9 cellular contexts compared by ENCODE assay signal in genomic region chr6:158655569-158656450, GRCh38. TPM values are rescaled to one million over a fixed set of nuclear protein-coding genes. Genes with fewer than 3 reads are reported as not detected.
A peak's percentile ranks its signal among the peaks of the same experiment; 100 is the strongest.
DNase-seq lines count a peak whose midpoint lies in the region; ATAC-seq and TF ChIP-seq lines count a peak whose summit lies in the region.
"Had no signal": no experiment of that assay in that cellular context is flagged by ENCODE, and none has a peak within 500 bp of the region (broad histone marks: within the 10 kb centered on the region; RNA-seq: fewer than 3 reads in every experiment).

No MANE protein-coding gene starts in this region.

- H3K27ac Mint-ChIP-seq in immature natural killer cell = peak overlapping the region; percentile 98 to 100 (median 100)

- H3K4me1 ChIP-seq in SJCRH30 = peaks cover 25% of the 10 kb centered on the region
- H3K4me1 ChIP-seq in upper lobe of left lung = peaks cover 19 to 45% (median 36%) of the 10 kb centered on the region in 4 donors
- no peaks in the 10 kb centered on the region for H3K4me1 ChIP-seq in Karpas-422 (ENCODE audit: low read length)
- H3K4me1 ChIP-seq: ascending aorta had no signal

- H3K9me2 ChIP-seq in Karpas-422 (replicated peaks; ENCODE audit: insufficient read depth, low read length) = no peaks in the 10 kb centered on the region

- H3K4me2 ChIP-seq in Karpas-422 (ENCODE audit: low read depth, low read length, poor library complexity, severe bottlenecking) = no peak overlapping the region

- no peak for ATAC-seq in activated T-cell treated with anti-CD3 and anti-CD28 coated beads, Interleukin-2, amount 50 U/mL, for 4 hours
- ATAC-seq in upper lobe of left lung (ENCODE audit: low FRiP score in 2 of 2) (peak; percentile 11 to 72), GM18858 (IDR thresholded peaks at IDR 0.05; ENCODE audit: unreplicated experiment) (no peak)

- H3K27ac ChIP-seq in SJCRH30 (peak overlapping the region; percentile 28; the same call in 1 of the 2 replicates), upper lobe of left lung (peak overlapping the region; percentile 70 to 90 (median 80)), Karpas-422 (ENCODE audit: low read length) (no peak overlapping the region)
- H3K27ac ChIP-seq: ascending aorta had no signal

- H3K36me3 ChIP-seq in SJCRH30 = no peaks in the 10 kb centered on the region
- no peaks in the 10 kb centered on the region for H3K36me3 ChIP-seq in upper lobe of left lung
- H3K36me3 ChIP-seq in Karpas-422 (ENCODE audit: insufficient read depth, low read length) = no peaks in the 10 kb centered on the region
- H3K36me3 ChIP-seq: ascending aorta had no signal

- H3K4me3 Mint-ChIP-seq in activated T-cell treated with anti-CD3 and anti-CD28 coated beads, Interleukin-2, amount 50 U/mL, for 4 hours = peak overlapping the region; percentile 78
- peak overlapping the region; percentile 78 to 87 (median 86) for H3K4me3 Mint-ChIP-seq in immature natural killer cell

- H3K4me3 ChIP-seq in SJCRH30 = no peak overlapping the region
- H3K4me3 ChIP-seq in upper lobe of left lung = no peak overlapping the region
- no peak overlapping the region for H3K4me3 ChIP-seq in Karpas-422 (ENCODE audit: low read length)
- H3K4me3 ChIP-seq: ascending aorta had no signal

- H3K36me3 Mint-ChIP-seq in activated T-cell treated with anti-CD3 and anti-CD28 coated beads, Interleukin-2, amount 50 U/mL, for 4 hours (ENCODE audit: insufficient read depth) = peaks cover 36% of the 10 kb centered on the region
- H3K36me3 Mint-ChIP-seq in immature natural killer cell = peaks cover 14 to 20% (median 18%) of the 10 kb centered on the region in 3 donors

- no peaks in the 10 kb centered on the region for H3K27me3 Mint-ChIP-seq in activated T-cell treated with anti-CD3 and anti-CD28 coated beads, Interleukin-2, amount 50 U/mL, for 4 hours (ENCODE audit: low read depth)
- peaks cover 20 to 45% (median 34%) of the 10 kb centered on the region in 3 donors for H3K27me3 Mint-ChIP-seq in immature natural killer cell (ENCODE audit: low read depth in 3 of 3)

- TF ChIP-seq POLR2A in upper lobe of left lung (IDR thresholded peaks at IDR 0.05) = no peak

- no peaks in the 10 kb centered on the region for H3K27me3 ChIP-seq in SJCRH30
- H3K27me3 ChIP-seq in upper lobe of left lung = no peaks in the 10 kb centered on the region
- H3K27me3 ChIP-seq in Karpas-422 (ENCODE audit: low read length) = no peaks in the 10 kb centered on the region
- H3K27me3 ChIP-seq: ascending aorta had no signal

- H4K20me1 ChIP-seq in Karpas-422 (ENCODE audit: insufficient read depth, low read depth, low read length) = no peaks in the 10 kb centered on the region

- H3K4me1 Mint-ChIP-seq in activated T-cell treated with anti-CD3 and anti-CD28 coated beads, Interleukin-2, amount 50 U/mL, for 4 hours (ENCODE audit: low read depth) = peaks cover 62% of the 10 kb centered on the region
- peaks cover 79 to 81% of the 10 kb centered on the region in 2 donors for H3K4me1 Mint-ChIP-seq in immature natural killer cell

- WGBS in upper lobe of left lung, 2 donors = 67 to 82% methylated on average over 21 to 22 of the region's 22 CpGs

- no peaks in the 10 kb centered on the region for H3K79me2 ChIP-seq in Karpas-422 (ENCODE audit: low read length)

- TF ChIP-seq EP300 in upper lobe of left lung (IDR thresholded peaks at IDR 0.05) = no peak

- no peak for TF ChIP-seq CTCF in upper lobe of left lung (IDR thresholded peaks at IDR 0.05)

- no peak overlapping the region for H3K9ac ChIP-seq in Karpas-422 (ENCODE audit: low read length)

- H3K9me3 ChIP-seq in SJCRH30 (replicated peaks) = no peaks in the 10 kb centered on the region
- H3K9me3 ChIP-seq in upper lobe of left lung = no peaks in the 10 kb centered on the region
- no peaks in the 10 kb centered on the region for H3K9me3 ChIP-seq in Karpas-422 (ENCODE audit: low read length)
- H3K9me3 ChIP-seq: ascending aorta had no signal

- no peak for DNase-seq in activated T-cell treated with anti-CD3 and anti-CD28 coated beads, Interleukin-2, amount 50 U/mL, for 4 hours
- no peak for DNase-seq in activated T-cell treated with anti-CD3 and anti-CD28 coated beads, Interleukin-2, amount 50 U/mL, for 1 hour
- peak; percentile 24 to 47 for DNase-seq in SJCRH30
- peak in 1 of 3 donors; percentile 29 for DNase-seq in immature natural killer cell
- peak in 1 of 2 donors; percentile 89 for DNase-seq in upper lobe of left lung
- no peak for DNase-seq in DMS 273 (lab: John Stamatoyannopoulos, UW; ENCODE audit: unreplicated experiment)
- DNase-seq in Karpas-422 = no peak

- H3K9me3 Mint-ChIP-seq in activated T-cell treated with anti-CD3 and anti-CD28 coated beads, Interleukin-2, amount 50 U/mL, for 4 hours = no peaks in the 10 kb centered on the region
- no peaks in the 10 kb centered on the region for H3K9me3 Mint-ChIP-seq in immature natural killer cell

- H2AFZ ChIP-seq in Karpas-422 (ENCODE audit: low read length) = no peak overlapping the region

RNA-seq across cellular contexts. Expression of gene SYTL3, which starts 6.0 kb away (rescaled TPM):
- 10 to 100 TPM; 33.6 to 72.6 (median 38.5) TPM for total RNA-seq in activated T-cell treated with anti-CD3 and anti-CD28 coated beads, Interleukin-2, amount 50 U/mL, for 4 hours
- 15.4 and 16.4 TPM in 2 replicates for total RNA-seq in SJCRH30 (2014; rRNA removed; shearing (Covaris generic))
- polyA plus RNA-seq in immature natural killer cell = 10 to 100 TPM; 45.4 to 56.5 (median 52.0) TPM
- 10 to 100 TPM; 10.3 to 28.3 (median 20.0) TPM for total RNA-seq in upper lobe of left lung
- 0.41 and 2.2 TPM in 2 replicates for total RNA-seq in Karpas-422 (2014; rRNA removed; shearing (Covaris generic); ENCODE audit: low replicate concordance)

RNA-seq across cellular contexts. Expression of gene DYNLT1, which starts 11.3 kb away (rescaled TPM):
- 10 to 100 TPM; 57.5 to 67.1 (median 64.9) TPM for total RNA-seq in activated T-cell treated with anti-CD3 and anti-CD28 coated beads, Interleukin-2, amount 50 U/mL, for 4 hours
- 99.1 and 104 TPM in 2 replicates for total RNA-seq in SJCRH30 (2014; rRNA removed; shearing (Covaris generic))
- 100 to 1,000 TPM in 2 of 3 donors, 10 to 100 TPM in 1; 94.2 to 141 (median 119) TPM for polyA plus RNA-seq in immature natural killer cell
- 100 to 1,000 TPM in 3 of 6 donors, 10 to 100 TPM in 3; 49.2 to 119 (median 100) TPM for total RNA-seq in upper lobe of left lung
- total RNA-seq in Karpas-422 (2014; rRNA removed; shearing (Covaris generic); ENCODE audit: low replicate concordance) = 13.4 and 19.9 TPM in 2 replicates

Comparison
In these comparisons a context has a peak if more than half of its experiments do, and no peak if none do; other contexts are left out.
1. ATAC-seq: peak in upper lobe of left lung (2 of 2); none in activated T-cell treated with anti-CD3 and anti-CD28 coated beads, Interleukin-2, amount 50 U/mL, for 4 hours (0 of 2) and GM18858 (single experiment).
2. DNase-seq: peak in SJCRH30 (2 of 2); none in activated T-cell treated with anti-CD3 and anti-CD28 coated beads, Interleukin-2, amount 50 U/mL, for 4 hours (single experiment), activated T-cell treated with anti-CD3 and anti-CD28 coated beads, Interleukin-2, amount 50 U/mL, for 1 hour (single experiment), DMS 273 (single experiment) and Karpas-422 (single experiment).